14 cellular contexts compared by ENCODE assay signal in genomic region chr2:170680172-170680913, GRCh38. TPM values are rescaled to one million over a fixed set of nuclear protein-coding genes. Genes with fewer than 3 reads are reported as not detected.
DNase-seq lines count a peak whose midpoint lies in the region; ATAC-seq and TF ChIP-seq lines count a peak whose summit lies in the region.
"Had no signal": no experiment of that assay in that cellular context is flagged by ENCODE, and none has a peak within 500 bp of the region (broad histone marks: within the 10 kb centered on the region; RNA-seq: fewer than 3 reads in every experiment).

No MANE protein-coding gene starts in this region.

- no peaks in the 10 kb centered on the region for H3K79me2 ChIP-seq in PC-3 (ENCODE audit: low read length)

- ATAC-seq in GM18505 (IDR thresholded peaks at IDR 0.05; ENCODE audit: unreplicated experiment) (peak; percentile 53), GM21390 (IDR thresholded peaks at IDR 0.05; ENCODE audit: unreplicated experiment) (peak; percentile 97), HG03175 (IDR thresholded peaks at IDR 0.05; ENCODE audit: unreplicated experiment) (peak; percentile 91), PC-3 (no peak)
- ATAC-seq: stimulated activated effector memory CD8-positive, alpha-beta T cell treated with anti-CD3 and anti-CD28 coated beads, Interleukin-12 subunit alpha, Interleukin-12 subunit beta, amount 100 ng/mL, for 72 hours had no signal

- CTCF ChIA-PET in PC-3 (lab: Charles Lee) = no interaction called here

- BruUV-seq in PC-3 (replicated peaks; lab: Mats Ljungman, UMichigan) = no TSS peak

- peaks cover 5% of the 10 kb centered on the region for H3K27me3 Mint-ChIP-seq in activated CD4-positive, alpha-beta T cell treated with anti-CD3 and anti-CD28 coated beads, Interleukin-2, amount 10 ng/mL, durations not matched to agents 24 days and 14 days

- no peaks in the 10 kb centered on the region for H3K27me3 ChIP-seq in PC-3 (ENCODE audit: low read length)
- peaks cover 28% of the 10 kb centered on the region for H3K27me3 ChIP-seq in left ventricle myocardium inferior (ENCODE audit: low read depth)
- H3K27me3 ChIP-seq: sigmoid colon had no signal

- H3K9me3 Mint-ChIP-seq in activated CD4-positive, alpha-beta T cell treated with anti-CD3 and anti-CD28 coated beads, Interleukin-2, amount 10 ng/mL, durations not matched to agents 24 days and 14 days = no peaks in the 10 kb centered on the region
- H3K9me3 Mint-ChIP-seq: CD4-positive, alpha-beta T cell; stimulated activated effector memory CD8-positive, alpha-beta T cell treated with anti-CD3 and anti-CD28 coated beads, Interleukin-12 subunit alpha, Interleukin-12 subunit beta, amount 100 ng/mL, for 72 hours had no signal

- no peak overlapping the region for H3K9ac ChIP-seq in PC-3 (ENCODE audit: low read length)

- H3K27ac ChIP-seq in VCaP (peak overlapping the region; percentile 48), PC-3 (ENCODE audit: low read length) (no peak overlapping the region), left ventricle myocardium inferior (replicated peaks) (no peak overlapping the region)

- H3K36me3 ChIP-seq in PC-3 (ENCODE audit: low read depth, low read length) = no peaks in the 10 kb centered on the region
- no peaks in the 10 kb centered on the region for H3K36me3 ChIP-seq in left ventricle myocardium inferior
- H3K36me3 ChIP-seq: sigmoid colon had no signal

- H3K4me3 ChIP-seq in PC-3 (ENCODE audit: low read length) (no peak overlapping the region), left ventricle myocardium inferior (no peak overlapping the region)
- H3K4me3 ChIP-seq: sigmoid colon had no signal

- no peaks in the 10 kb centered on the region for H3K36me3 Mint-ChIP-seq in activated CD4-positive, alpha-beta T cell treated with anti-CD3 and anti-CD28 coated beads, Interleukin-2, amount 10 ng/mL, durations not matched to agents 24 days and 14 days (ENCODE audit: low read depth)
- H3K36me3 Mint-ChIP-seq: stimulated activated effector memory CD8-positive, alpha-beta T cell treated with anti-CD3 and anti-CD28 coated beads, Interleukin-12 subunit alpha, Interleukin-12 subunit beta, amount 100 ng/mL, for 72 hours had no signal

- no peak overlapping the region for H3K4me3 Mint-ChIP-seq in activated CD4-positive, alpha-beta T cell treated with anti-CD3 and anti-CD28 coated beads, Interleukin-2, amount 10 ng/mL, durations not matched to agents 24 days and 14 days
- H3K4me3 Mint-ChIP-seq: CD4-positive, alpha-beta T cell; stimulated activated effector memory CD8-positive, alpha-beta T cell treated with anti-CD3 and anti-CD28 coated beads, Interleukin-12 subunit alpha, Interleukin-12 subunit beta, amount 100 ng/mL, for 72 hours had no signal

- no peak for DNase-seq in activated CD4-positive, alpha-beta T cell treated with anti-CD3 and anti-CD28 coated beads, Interleukin-2, amount 10 ng/mL, durations not matched to agents 24 days and 14 days
- no peak for DNase-seq in activated gamma-delta T cell treated with Interleukin-2 at 50 U/mL for 16 hours
- DNase-seq in PC-3 = no peak
- no peak for DNase-seq in left ventricle myocardium inferior
- DNase-seq: CD4-positive, alpha-beta T cell; HCEC 1CT; NCI-H2081 treated with DMSO at 0.1 percent for 48 hours; sigmoid colon had no signal

- H3K4me1 ChIP-seq in PC-3 (ENCODE audit: insufficient read depth, low read length) = no peaks in the 10 kb centered on the region
- H3K4me1 ChIP-seq in left ventricle myocardium inferior = no peaks in the 10 kb centered on the region

- TF ChIP-seq POLR2A in GM18505 (IDR thresholded peaks at IDR 0.05; ENCODE audit: borderline replicate concordance, extremely low read depth, insufficient read depth, insufficient read length) = no peak

- TF ChIP-seq CTCF in VCaP (conservative IDR thresholded peaks at IDR 0.05) = no peak
- no peak for TF ChIP-seq CTCF in PC-3 (conservative IDR thresholded peaks at IDR 0.05; ENCODE audit: low read depth, low read length)
- TF ChIP-seq CTCF in left ventricle myocardium inferior (IDR thresholded peaks at IDR 0.05; ENCODE audit: borderline replicate concordance) = no peak

- H3K9me3 ChIP-seq in PC-3 (ENCODE audit: low read length) (no peaks in the 10 kb centered on the region), left ventricle myocardium inferior (replicated peaks) (no peaks in the 10 kb centered on the region)
- H3K9me3 ChIP-seq: sigmoid colon had no signal

- H3K9me2 ChIP-seq in PC-3 (replicated peaks; ENCODE audit: low read length) = no peaks in the 10 kb centered on the region

- no peak overlapping the region for H3K27ac Mint-ChIP-seq in activated CD4-positive, alpha-beta T cell treated with anti-CD3 and anti-CD28 coated beads, Interleukin-2, amount 10 ng/mL, durations not matched to agents 24 days and 14 days
- H3K27ac Mint-ChIP-seq: CD4-positive, alpha-beta T cell; stimulated activated effector memory CD8-positive, alpha-beta T cell treated with anti-CD3 and anti-CD28 coated beads, Interleukin-12 subunit alpha, Interleukin-12 subunit beta, amount 100 ng/mL, for 72 hours had no signal

- H3F3A ChIP-seq in PC-3 (ENCODE audit: low read length, unreplicated experiment) = no peaks in the 10 kb centered on the region

- intact Hi-C loops in activated CD4-positive, alpha-beta T cell treated with anti-CD3 and anti-CD28 coated beads, Interleukin-2, amount 10 ng/mL, durations not matched to agents 24 days and 14 days (cut with micrococcal nuclease) = no loop called here
- intact Hi-C loops in PC-3 (cut with micrococcal nuclease) (no loop called here), left ventricle myocardium inferior (cut with micrococcal nuclease) (no loop called here)

- H3K4me1 Mint-ChIP-seq in activated CD4-positive, alpha-beta T cell treated with anti-CD3 and anti-CD28 coated beads, Interleukin-2, amount 10 ng/mL, durations not matched to agents 24 days and 14 days = no peaks in the 10 kb centered on the region
- H3K4me1 Mint-ChIP-seq: stimulated activated effector memory CD8-positive, alpha-beta T cell treated with anti-CD3 and anti-CD28 coated beads, Interleukin-12 subunit alpha, Interleukin-12 subunit beta, amount 100 ng/mL, for 72 hours had no signal

- H2AFZ ChIP-seq in PC-3 (ENCODE audit: low read length) = no peak overlapping the region

- no peaks in the 10 kb centered on the region for H4K20me1 ChIP-seq in PC-3 (ENCODE audit: low read length)

- no peak overlapping the region for H3K4me2 ChIP-seq in PC-3 (ENCODE audit: low read length)

- POLR2A ChIA-PET in PC-3 (lab: Charles Lee; ENCODE audit: unreplicated experiment) = interaction anchor here (0.6 kb wide), 2 partner anchors 159 to 518 kb away, joined by 3 to 13 read pairs; no protein-coding TSS in a partner anchor

RNA-seq across cellular contexts. Expression of gene SP5, which starts 34.8 kb away (rescaled TPM):
- 0.09 TPM in 1 of 2 replicates, not detected in the other for total RNA-seq in activated CD4-positive, alpha-beta T cell treated with anti-CD3 and anti-CD28 coated beads, Interleukin-2, amount 10 ng/mL, durations not matched to agents 24 days and 14 days
- 0.47 and 4.8 TPM in 2 replicates for total RNA-seq in PC-3 (2014; rRNA removed)
- total RNA-seq in left ventricle myocardium inferior = 0.44 TPM
- total RNA-seq: CD4-positive, alpha-beta T cell; lung microvascular endothelial cell had no signal
